In the genomic region with DNA sequence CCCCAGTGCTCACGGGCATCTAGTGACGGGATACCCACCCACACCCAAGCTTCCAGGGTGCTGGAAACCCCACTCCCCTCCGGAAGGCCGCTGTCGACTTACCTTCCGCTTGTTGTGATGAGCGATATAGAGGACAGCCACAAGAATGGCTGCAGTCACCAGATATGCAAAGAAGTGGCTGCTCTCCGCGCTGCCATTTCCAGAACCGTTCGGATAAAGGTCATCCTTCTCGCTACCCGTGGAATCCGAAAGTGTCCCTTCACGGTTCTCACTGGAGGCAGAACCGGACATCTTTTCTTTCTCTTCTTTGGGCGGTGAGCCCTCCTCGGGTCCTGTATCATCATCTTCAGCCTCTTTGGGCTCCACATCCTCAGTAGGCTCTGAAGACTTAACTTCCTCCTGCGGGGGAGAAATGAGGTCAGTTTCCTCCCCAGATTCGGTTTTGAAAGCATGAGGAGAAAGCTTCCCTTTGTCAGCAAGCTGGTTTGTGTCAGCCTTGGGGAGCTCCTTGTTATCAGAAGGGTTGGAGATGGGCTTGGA, we compare ENCODE assay signal across 8 cellular contexts. TPM values are rescaled to one million over a fixed set of nuclear protein-coding genes. Genes with fewer than 3 reads are reported as not detected.
DNase-seq lines count a peak whose midpoint lies in the region; ATAC-seq and TF ChIP-seq lines count a peak whose summit lies in the region.

No MANE protein-coding gene starts in this region.

- H3K36me3 ChIP-seq in ACC112 (ENCODE audit: insufficient read depth, low read length) (peaks cover 39% of the 10 kb centered on the region), breast epithelium (no peaks in the 10 kb centered on the region), thymus (ENCODE audit: control insufficient read depth, insufficient read depth) (peaks cover 33% of the 10 kb centered on the region)

- intact Hi-C loops in breast epithelium (cut with DNase I; ENCODE audit: low total_unique reads), result loop anchor here (5.0 to 10.0 kb wide), 2 partner anchors 111 to 208 kb away; a partner anchor contains a TSS

- 17% methylated on average over 20 of the region's 20 CpGs for WGBS in thymus

- H3K9me3 Mint-ChIP-seq in memory B cell, result no peaks in the 10 kb centered on the region

- H3K36me3 Mint-ChIP-seq in T-helper 17 cell (ENCODE audit: low read depth), result peaks cover 18% of the 10 kb centered on the region
- H3K36me3 Mint-ChIP-seq in memory B cell, result peaks cover 32% of the 10 kb centered on the region

- TF ChIP-seq CTCF in breast epithelium (IDR thresholded peaks at IDR 0.05), result no peak

- H3K4me1 Mint-ChIP-seq in T-helper 17 cell, result peaks cover 53% of the 10 kb centered on the region
- peaks cover 48% of the 10 kb centered on the region for H3K4me1 Mint-ChIP-seq in memory B cell

- peaks cover 16% of the 10 kb centered on the region for H3K4me1 ChIP-seq in ACC112 (ENCODE audit: control insufficient read depth, insufficient read depth, low read length, unreplicated experiment)
- H3K4me1 ChIP-seq in breast epithelium, result peaks cover 5 to 19% of the 10 kb centered on the region in 2 donors
- peaks cover 23% of the 10 kb centered on the region for H3K4me1 ChIP-seq in thymus (ENCODE audit: control insufficient read depth, insufficient read depth, low read length)

- H3K27me3 ChIP-seq in ACC112 (ENCODE audit: insufficient read depth, low read length) (no peaks in the 10 kb centered on the region), breast epithelium (no peaks in the 10 kb centered on the region), thymus (ENCODE audit: control insufficient read depth, insufficient read depth) (no peaks in the 10 kb centered on the region)

- H3K27me3 Mint-ChIP-seq in T-helper 17 cell, result no peaks in the 10 kb centered on the region
- H3K27me3 Mint-ChIP-seq in memory B cell, result no peaks in the 10 kb centered on the region

- H2AFZ ChIP-seq in ACC112 (ENCODE audit: low read length, unreplicated experiment), result no peak overlapping the region

- peak in 2 of 3 donors; percentile 16 to 36 for DNase-seq in T-helper 17 cell
- no peak for DNase-seq in breast epithelium (ENCODE audit: low spot score in 2 of 2)
- peak; percentile 40 to 49 for DNase-seq in memory B cell (ENCODE audit: low spot score in 2 of 2)
- no peak for DNase-seq in NCI-H2227 (lab: John Stamatoyannopoulos, UW; ENCODE audit: unreplicated experiment)

- H3K27ac ChIP-seq in ACC112 (ENCODE audit: low read depth, low read length) (peak overlapping the region; percentile 6; the same call in 1 of the 2 replicates), breast epithelium (peak overlapping the region; percentile 95 to 97), thymus (ENCODE audit: low read depth) (peak overlapping the region; percentile 100)

- H3K9me3 ChIP-seq in T-helper 17 cell (ENCODE audit: control insufficient read depth, low read length, poor library complexity, severe bottlenecking), result no peaks in the 10 kb centered on the region
- H3K9me3 ChIP-seq in breast epithelium, result no peaks in the 10 kb centered on the region
- H3K9me3 ChIP-seq in thymus (ENCODE audit: control insufficient read depth), result no peaks in the 10 kb centered on the region

- peak; percentile 32 for ATAC-seq in GM18909 (IDR thresholded peaks at IDR 0.05; ENCODE audit: poor library complexity, unreplicated experiment)
- ATAC-seq in HG03378 (IDR thresholded peaks at IDR 0.05; ENCODE audit: unreplicated experiment), result peak; percentile 41
- peak; percentile 39 for ATAC-seq in T-helper 17 cell
- ATAC-seq in memory B cell (ENCODE audit: low read depth), result peak; percentile 30

- no peak for TF ChIP-seq POLR2A in breast epithelium (IDR thresholded peaks at IDR 0.05)

- peaks cover 54% of the 10 kb centered on the region for H3K79me2 ChIP-seq in ACC112 (ENCODE audit: control insufficient read depth, insufficient read depth, low read length, unreplicated experiment)

- H3K27ac Mint-ChIP-seq in T-helper 17 cell, result peak overlapping the region; percentile 99
- H3K27ac Mint-ChIP-seq in memory B cell, result peak overlapping the region; percentile 97

- H3K4me3 ChIP-seq in ACC112 (ENCODE audit: low read depth, low read length), result peak overlapping the region; percentile 96
- H3K4me3 ChIP-seq in breast epithelium, result peak overlapping the region; percentile 68 to 82 (median 81)
- H3K4me3 ChIP-seq in thymus (ENCODE audit: low read length), result peak overlapping the region; percentile 93

- H3K4me3 Mint-ChIP-seq in T-helper 17 cell (peak overlapping the region; percentile 99), memory B cell (peak overlapping the region; percentile 98)

RNA-seq across cellular contexts. Expression of a gene that starts 1.3 kb away (rescaled TPM):
- total RNA-seq in T-helper 17 cell (100 to 1,000 TPM; 122 to 125 TPM), breast epithelium (100 to 1,000 TPM; 111 to 161 (median 117) TPM)
- 33.4 TPM for polyA plus RNA-seq in thymus

RNA-seq across cellular contexts. Expression of a gene that starts 27.9 kb away (rescaled TPM):
- total RNA-seq in T-helper 17 cell (10 to 100 TPM; 30.3 to 35.9 TPM), breast epithelium (100 to 1,000 TPM in 2 of 3 donors, 10 to 100 TPM in 1; 96.4 to 534 (median 101) TPM)
- 12.8 TPM for polyA plus RNA-seq in thymus

RNA-seq across cellular contexts. Expression of a gene that starts 28.1 kb away (rescaled TPM):
- total RNA-seq in T-helper 17 cell, result 10 to 100 TPM; 20.0 to 23.2 TPM
- total RNA-seq in breast epithelium, result 100 to 1,000 TPM in 1 of 3 donors, 10 to 100 TPM in 2; 42.9 to 149 (median 47.0) TPM
- polyA plus RNA-seq in thymus, result 21.7 TPM

Comparison
In these comparisons a context has a peak if more than half of its experiments do, and no peak if none do; other contexts are left out.
1. H3K27ac ChIP-seq: peak in every context shown above with its lines; median percentile 100 in thymus; 96 in breast epithelium; 6 in ACC112.
2. DNase-seq: peak in T-helper 17 cell (2 of 3) and memory B cell (2 of 2); none in breast epithelium (0 of 2) and NCI-H2227 (single experiment).
3. Peak in every context shown above with its lines, with median percentiles within 50 percentile points of each other: H3K4me3 ChIP-seq and ATAC-seq.